ENCODE assay signal across 8 cellular contexts in genomic region chr19:58279925-58280316, GRCh38. TPM values are rescaled to one million over a fixed set of nuclear protein-coding genes. Genes with fewer than 3 reads are reported as not detected.
DNase-seq lines count a peak whose midpoint lies in the region; ATAC-seq and TF ChIP-seq lines count a peak whose summit lies in the region.

No MANE protein-coding gene starts in this region.

- no peak for DNase-seq in activated naive CD4-positive, alpha-beta T cell treated with anti-CD3 and anti-CD28 coated beads, Interleukin-2, amount 50 U/mL, for 16 hours
- no peak for DNase-seq in activated naive CD8-positive, alpha-beta T cell treated with anti-CD3 and anti-CD28 coated beads, Interleukin-2, amount 50 U/mL, for 24 hours
- peak; percentile 12 for DNase-seq in left kidney (ENCODE audit: low read depth, low spot score)
- DNase-seq in type B pancreatic cell (ENCODE audit: extremely low spot score, unreplicated experiment) = no peak
- DNase-seq in lower leg skin (ENCODE audit: low spot score in 2 of 2) = no peak

- H3K9me3 Mint-ChIP-seq in activated naive CD4-positive, alpha-beta T cell treated with anti-CD3 and anti-CD28 coated beads, Interleukin-2, amount 50 U/mL, for 24 hours = no peaks in the 10 kb centered on the region
- H3K9me3 Mint-ChIP-seq in activated naive CD8-positive, alpha-beta T cell treated with anti-CD3 and anti-CD28 coated beads, Interleukin-2, amount 50 U/mL, for 24 hours = peaks cover 14% of the 10 kb centered on the region
- peaks cover 4% of the 10 kb centered on the region for H3K9me3 Mint-ChIP-seq in type B pancreatic cell

- TF ChIP-seq CTCF in type B pancreatic cell (conservative IDR thresholded peaks at IDR 0.05) (no peak), lower leg skin (IDR thresholded peaks at IDR 0.05) (no peak)

- no peak overlapping the region for H3K4me3 ChIP-seq in lower leg skin (ENCODE audit: low read depth, poor library complexity, severe bottlenecking)

- H3K4me1 Mint-ChIP-seq in activated naive CD4-positive, alpha-beta T cell treated with anti-CD3 and anti-CD28 coated beads, Interleukin-2, amount 50 U/mL, for 24 hours = peaks cover 48% of the 10 kb centered on the region
- peaks cover 42% of the 10 kb centered on the region for H3K4me1 Mint-ChIP-seq in activated naive CD8-positive, alpha-beta T cell treated with anti-CD3 and anti-CD28 coated beads, Interleukin-2, amount 50 U/mL, for 24 hours
- H3K4me1 Mint-ChIP-seq in type B pancreatic cell (ENCODE audit: unreplicated experiment) = peaks cover 22% of the 10 kb centered on the region

- H3K27me3 Mint-ChIP-seq in activated naive CD4-positive, alpha-beta T cell treated with anti-CD3 and anti-CD28 coated beads, Interleukin-2, amount 50 U/mL, for 24 hours = no peaks in the 10 kb centered on the region
- H3K27me3 Mint-ChIP-seq in activated naive CD8-positive, alpha-beta T cell treated with anti-CD3 and anti-CD28 coated beads, Interleukin-2, amount 50 U/mL, for 24 hours = no peaks in the 10 kb centered on the region
- H3K27me3 Mint-ChIP-seq in type B pancreatic cell = peaks cover 3% of the 10 kb centered on the region

- H3K36me3 Mint-ChIP-seq in activated naive CD4-positive, alpha-beta T cell treated with anti-CD3 and anti-CD28 coated beads, Interleukin-2, amount 50 U/mL, for 24 hours = peaks cover 26% of the 10 kb centered on the region
- H3K36me3 Mint-ChIP-seq in activated naive CD8-positive, alpha-beta T cell treated with anti-CD3 and anti-CD28 coated beads, Interleukin-2, amount 50 U/mL, for 24 hours (ENCODE audit: low read depth) = peaks cover 67% of the 10 kb centered on the region
- H3K36me3 Mint-ChIP-seq in type B pancreatic cell = peaks cover 56% of the 10 kb centered on the region

- H3K27ac Mint-ChIP-seq in activated naive CD4-positive, alpha-beta T cell treated with anti-CD3 and anti-CD28 coated beads, Interleukin-2, amount 50 U/mL, for 24 hours = peak overlapping the region; percentile 77
- H3K27ac Mint-ChIP-seq in activated naive CD8-positive, alpha-beta T cell treated with anti-CD3 and anti-CD28 coated beads, Interleukin-2, amount 50 U/mL, for 24 hours = peak overlapping the region; percentile 78
- H3K27ac Mint-ChIP-seq in type B pancreatic cell = peak overlapping the region; percentile 98

- no peak for TF ChIP-seq POLR2A in lower leg skin (IDR thresholded peaks at IDR 0.05)

- no peak for ATAC-seq in activated naive CD8-positive, alpha-beta T cell treated with anti-CD3 and anti-CD28 coated beads, Interleukin-2, amount 50 U/mL, for 24 hours
- ATAC-seq in GM21515 (IDR thresholded peaks at IDR 0.05; ENCODE audit: unreplicated experiment) (no peak), GM18517 (IDR thresholded peaks at IDR 0.05; ENCODE audit: unreplicated experiment) (no peak)

- intact Hi-C loops in lower leg skin (cut with DNase I; ENCODE audit: low total_unique reads) = no loop called here

- peak overlapping the region; percentile 94 for H3K4me3 Mint-ChIP-seq in activated naive CD4-positive, alpha-beta T cell treated with anti-CD3 and anti-CD28 coated beads, Interleukin-2, amount 50 U/mL, for 24 hours
- H3K4me3 Mint-ChIP-seq in activated naive CD8-positive, alpha-beta T cell treated with anti-CD3 and anti-CD28 coated beads, Interleukin-2, amount 50 U/mL, for 24 hours = peak overlapping the region; percentile 96
- peak overlapping the region; percentile 93 for H3K4me3 Mint-ChIP-seq in type B pancreatic cell

- WGBS in lower leg skin, 2 donors = 43 to 48% methylated on average over 4 of the region's 4 CpGs

RNA-seq across cellular contexts. Expression of gene ZNF8, which starts 1.2 kb away (rescaled TPM):
- total RNA-seq in type B pancreatic cell (ENCODE audit: low replicate concordance) (10.8 and 16.4 TPM in 2 replicates), lower leg skin (10 to 100 TPM in 1 of 4 donors, 1 to 10 TPM in 3; 3.0 to 12.8 (median 8.9) TPM)

RNA-seq across cellular contexts. Expression of gene ERVK3-1, which starts 25.3 kb away (rescaled TPM):
- total RNA-seq in type B pancreatic cell (ENCODE audit: low replicate concordance) (35.2 and 36.8 TPM in 2 replicates), lower leg skin (10 to 100 TPM; 23.3 to 50.1 (median 33.4) TPM)

RNA-seq across cellular contexts. Expression of gene ZSCAN22, which starts 46.9 kb away (rescaled TPM):
- total RNA-seq in type B pancreatic cell (ENCODE audit: low replicate concordance) (4.2 and 5.4 TPM in 2 replicates), lower leg skin (1 to 10 TPM; 4.8 to 7.7 (median 5.4) TPM)

RNA-seq across cellular contexts. Expression of gene ZNF544, which starts 51.2 kb away (rescaled TPM):
- 52.0 and 52.5 TPM in 2 replicates for total RNA-seq in type B pancreatic cell (ENCODE audit: low replicate concordance)
- 10 to 100 TPM; 34.2 to 55.1 (median 43.3) TPM for total RNA-seq in lower leg skin
